In genomic region chr3:23495507-23495906, GRCh38 we compare ENCODE assay signal across 12 cellular contexts.
DNase-seq lines count a peak whose midpoint lies in the region; ATAC-seq and TF ChIP-seq lines count a peak whose summit lies in the region.
"Had no signal": no experiment of that assay in that cellular context is flagged by ENCODE, and none has a peak within 500 bp of the region (broad histone marks: within the 10 kb centered on the region; RNA-seq: fewer than 3 reads in every experiment).

No MANE protein-coding gene starts in this region.

- ATAC-seq in foreskin keratinocyte = peak; percentile 91
- peak; percentile 72 to 88 for ATAC-seq in gastrocnemius medialis
- ATAC-seq in HG02870 (IDR thresholded peaks at IDR 0.05; ENCODE audit: unreplicated experiment) = no peak
- ATAC-seq in HG02588 (IDR thresholded peaks at IDR 0.05; ENCODE audit: unreplicated experiment) = no peak
- ATAC-seq: activated T-helper 17 cell treated with anti-CD3 and anti-CD28 coated beads, Interleukin-2, amount 50 U/mL, for 72 hours; naive thymus-derived CD4-positive, alpha-beta T cell had no signal

- H3K36me3 ChIP-seq in SK-N-SH (replicated peaks in 1 of 2; ENCODE audit: control insufficient read depth in 1 of 2, insufficient read depth in 2 of 2, low read length in 1 of 2) = no peaks in the 10 kb centered on the region
- H3K36me3 ChIP-seq in gastrocnemius medialis = no peaks in the 10 kb centered on the region

- H3K9me3 ChIP-seq in SK-N-SH = no peaks in the 10 kb centered on the region
- H3K9me3 ChIP-seq in gastrocnemius medialis = no peaks in the 10 kb centered on the region

- in situ Hi-C loops in gastrocnemius medialis (cut with MboI; ENCODE audit: low sequenced_read_pairs in 4 of 4) = no loop called here

- no peaks in the 10 kb centered on the region for H3K9me2 ChIP-seq in SK-N-SH

- POLR2A ChIA-PET in SK-N-SH (lab: Yijun Ruan, JAX) = no interaction called here

- no peak overlapping the region for H3K4me3 Mint-ChIP-seq in HFFc6
- H3K4me3 Mint-ChIP-seq: activated T-helper 17 cell treated with anti-CD3 and anti-CD28 coated beads, Interleukin-2, amount 50 U/mL, for 72 hours; naive thymus-derived CD4-positive, alpha-beta T cell had no signal

- no peak for TF ChIP-seq POLR2A in gastrocnemius medialis (IDR thresholded peaks at IDR 0.05)

- no peaks in the 10 kb centered on the region for H3K27me3 Mint-ChIP-seq in HFFc6 (ENCODE audit: insufficient read depth)
- H3K27me3 Mint-ChIP-seq: naive thymus-derived CD4-positive, alpha-beta T cell had no signal

- peak; percentile 46 for DNase-seq in HFFc6
- DNase-seq in SK-N-SH = peak; percentile 40
- DNase-seq in foreskin keratinocyte = peak; percentile 35 to 70
- DNase-seq in gastrocnemius medialis = no peak
- DNase-seq in NOMO-1 (lab: John Stamatoyannopoulos, UW; ENCODE audit: unreplicated experiment in 2 of 2) = no peak
- DNase-seq: naive thymus-derived CD4-positive, alpha-beta T cell; NCI-H2107; OCI-M1 had no signal

- H3K27ac ChIP-seq in SK-N-SH (ENCODE audit: low read depth in 2 of 2, low read length in 1 of 2) (peak overlapping the region; percentile 21 to 64), foreskin keratinocyte (no peak overlapping the region), gastrocnemius medialis (peak overlapping the region; percentile 51 to 76 (median 67))
- H3K27ac ChIP-seq: KMS-11 had no signal

- no peak overlapping the region for H2AFZ ChIP-seq in SK-N-SH (ENCODE audit: low read depth)

- H3K27me3 ChIP-seq in SK-N-SH (ENCODE audit: insufficient read depth) (no peaks in the 10 kb centered on the region), foreskin keratinocyte (no peaks in the 10 kb centered on the region), gastrocnemius medialis (no peaks in the 10 kb centered on the region)

- intact Hi-C loops in gastrocnemius medialis (cut with DNase I; ENCODE audit: low total_unique reads) = no loop called here

- peaks cover 6% of the 10 kb centered on the region for H3F3A ChIP-seq in SK-N-SH (replicated peaks; ENCODE audit: insufficient read depth)

- TF ChIP-seq EP300 in SK-N-SH (IDR thresholded peaks at IDR 0.05; ENCODE audit: borderline replicate concordance in 1 of 2, low read depth in 1 of 2, low read length in 1 of 2) = peak in 1 of 2 experiments; percentile 55; a peak in 1 of 4 replicates

- WGBS in SK-N-SH (ENCODE audit: low lambda C conversion rate) = 100% methylated on average over 1 of the region's 1 CpG

- no peak overlapping the region for H3K4me2 ChIP-seq in SK-N-SH
- H3K4me2 ChIP-seq: KMS-11 had no signal

- 0 out of 2 replicates have a peak, but pooled peaks cover 3% of the 10 kb centered on the region for H3K79me2 ChIP-seq in SK-N-SH (ENCODE audit: insufficient read depth)

- peak overlapping the region; percentile 11; the same call in 1 of the 2 replicates for H3K27ac Mint-ChIP-seq in HFFc6
- H3K27ac Mint-ChIP-seq: activated T-helper 17 cell treated with anti-CD3 and anti-CD28 coated beads, Interleukin-2, amount 50 U/mL, for 72 hours; naive thymus-derived CD4-positive, alpha-beta T cell had no signal

- no peak for TF ChIP-seq CTCF in HFFc6 (IDR thresholded peaks at IDR 0.05)
- TF ChIP-seq CTCF in SK-N-SH (IDR thresholded peaks at IDR 0.05) = no peak
- TF ChIP-seq CTCF in foreskin keratinocyte (conservative IDR thresholded peaks at IDR 0.05) = no peak
- TF ChIP-seq CTCF in gastrocnemius medialis (IDR thresholded peaks at IDR 0.05 in 4 of 5, conservative IDR thresholded peaks at IDR 0.05 in 1 of 5) = no peak

- H3K9me3 Mint-ChIP-seq in HFFc6 = no peaks in the 10 kb centered on the region
- H3K9me3 Mint-ChIP-seq: activated T-helper 17 cell treated with anti-CD3 and anti-CD28 coated beads, Interleukin-2, amount 50 U/mL, for 72 hours; naive thymus-derived CD4-positive, alpha-beta T cell had no signal

- TF ChIP-seq RAD21 in SK-N-SH (IDR thresholded peaks at IDR 0.05; ENCODE audit: low read length) = no peak

- peaks cover 36% of the 10 kb centered on the region for H3K4me1 Mint-ChIP-seq in HFFc6 (ENCODE audit: low read depth)
- H3K4me1 Mint-ChIP-seq: activated T-helper 17 cell treated with anti-CD3 and anti-CD28 coated beads, Interleukin-2, amount 50 U/mL, for 72 hours had no signal

- peaks cover 0 to 4% of the 10 kb centered on the region in 2 experiments; a peak in 2 of 4 replicates for H3K4me1 ChIP-seq in SK-N-SH (ENCODE audit: control insufficient read depth in 1 of 2, insufficient read depth in 2 of 2, low read depth in 1 of 2, low read length in 1 of 2)
- H3K4me1 ChIP-seq in foreskin keratinocyte = peaks cover 11% of the 10 kb centered on the region
- H3K4me1 ChIP-seq in gastrocnemius medialis = peaks cover 30 to 43% of the 10 kb centered on the region in 2 donors

- H3K4me3 ChIP-seq in SK-N-SH (ENCODE audit: low read depth in 2 of 2, low read length in 1 of 2) (no peak overlapping the region), gastrocnemius medialis (no peak overlapping the region)

- CTCF ChIA-PET in SK-N-SH (lab: Yijun Ruan, JAX) = no interaction called here

- H3K36me3 Mint-ChIP-seq in HFFc6 (ENCODE audit: low read depth) = no peaks in the 10 kb centered on the region

- 0 out of 2 replicates have a peak, but pooled peaks cover 6% of the 10 kb centered on the region for H4K20me1 ChIP-seq in SK-N-SH (ENCODE audit: insufficient read depth)

- no peak overlapping the region for H3K9ac ChIP-seq in SK-N-SH
- H3K9ac ChIP-seq: KMS-11 had no signal

TF ChIP-seq in SK-N-SH, 30 proteins besides CTCF, POLR2A, EP300 and RAD21:
- TF ChIP-seq NFIC (IDR thresholded peaks at IDR 0.05; ENCODE audit: borderline replicate concordance) (peak; percentile 57; the same call in 1 of the 2 replicates), RFX5 (IDR thresholded peaks at IDR 0.05; ENCODE audit: low read length) (no peak), USF1 (IDR thresholded peaks at IDR 0.05; ENCODE audit: borderline replicate concordance, low read depth) (no peak), MEF2A (IDR thresholded peaks at IDR 0.05; ENCODE audit: borderline replicate concordance, low read depth) (no peak), GATA2 (CRISPR knock-in tag; IDR thresholded peaks at IDR 0.05) (peak; percentile 77), TCF12 (IDR thresholded peaks at IDR 0.05) (peak; percentile 48), SIN3A (IDR thresholded peaks at IDR 0.05; ENCODE audit: borderline replicate concordance, low read depth, low read length) (no peak)
TF ChIP-seq in SK-N-SH: peak in this region for 3.

Comparison
In these comparisons a context has a peak if more than half of its experiments do, and no peak if none do; other contexts are left out.
1. DNase-seq: peak in HFFc6 (single experiment), SK-N-SH (single experiment) and foreskin keratinocyte (2 of 2); none in gastrocnemius medialis (0 of 2) and NOMO-1 (0 of 2).
2. ATAC-seq: peak in foreskin keratinocyte (single experiment) and gastrocnemius medialis (2 of 2); none in HG02870 (single experiment) and HG02588 (single experiment).